Comparison of ENCODE assay signal across 11 cellular contexts in the genomic region with DNA sequence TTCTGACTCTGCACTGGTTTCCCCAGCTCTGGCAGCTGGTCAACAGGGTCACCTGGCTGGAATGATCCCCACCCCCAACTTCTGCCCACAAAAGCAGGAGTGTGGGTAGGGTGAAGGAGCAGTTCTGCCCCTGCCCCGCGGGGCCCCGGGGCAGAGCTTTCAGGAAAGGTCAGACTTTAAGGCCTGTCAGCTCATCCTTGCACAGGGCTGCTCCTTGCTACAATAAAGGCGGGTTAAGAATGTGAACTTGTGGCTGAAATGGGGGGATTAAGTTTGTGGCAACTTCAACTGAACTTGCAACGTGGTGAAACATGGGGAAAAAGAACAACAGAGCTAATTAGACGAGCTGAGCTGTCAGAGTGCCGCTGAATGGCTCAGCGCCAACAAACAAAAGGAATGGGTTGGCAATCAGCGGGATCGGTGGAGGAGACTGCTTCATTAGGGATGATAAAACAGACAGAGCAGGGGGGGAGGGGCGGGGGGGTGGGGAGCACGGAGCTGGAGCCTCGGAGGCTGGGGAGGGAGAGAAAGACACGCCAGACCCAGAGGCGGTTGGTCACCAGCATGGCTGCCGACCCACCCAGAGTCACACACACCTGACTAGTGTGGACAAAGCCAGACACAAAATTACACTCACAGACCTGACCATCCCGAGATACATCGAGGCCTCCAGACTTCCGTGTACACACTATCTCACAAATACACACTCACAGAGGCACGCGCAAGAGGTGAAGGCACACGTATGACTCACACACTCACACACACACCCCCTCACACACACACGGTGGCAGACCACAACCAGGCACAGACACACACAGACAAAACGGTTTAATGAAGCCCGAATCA. TPM values are rescaled to one million over a fixed set of nuclear protein-coding genes. Genes with fewer than 3 reads are reported as not detected.
DNase-seq lines count a peak whose midpoint lies in the region; ATAC-seq and TF ChIP-seq lines count a peak whose summit lies in the region.
"Had no signal": no experiment of that assay in that cellular context is flagged by ENCODE, and none has a peak within 500 bp of the region (broad histone marks: within the 10 kb centered on the region; RNA-seq: fewer than 3 reads in every experiment).

No MANE protein-coding gene starts in this region.

- H3K27me3 Mint-ChIP-seq in glutamatergic neuron (ENCODE audit: unreplicated experiment) = peaks cover 3% of the 10 kb centered on the region
- H3K27me3 Mint-ChIP-seq: stimulated activated naive CD8-positive, alpha-beta T cell treated with anti-CD3 and anti-CD28 coated beads, Interleukin-15, Interleukin-2, amounts not matched to agents 100 ng/mL and 50 ng/mL, for 24 hours had no signal

- H3K36me3 Mint-ChIP-seq in glutamatergic neuron (ENCODE audit: unreplicated experiment) = no peaks in the 10 kb centered on the region
- no peaks in the 10 kb centered on the region for H3K36me3 Mint-ChIP-seq in stimulated activated effector memory CD8-positive, alpha-beta T cell treated with anti-CD3 and anti-CD28 coated beads, Interleukin-12 subunit alpha, Interleukin-12 subunit beta, amount 100 ng/mL, for 72 hours

- no peak for DNase-seq in Right ventricle myocardium inferior (ENCODE audit: missing footprints)
- no peak for DNase-seq in heart right ventricle
- peak; percentile 38 to 56 for DNase-seq in SJCRH30
- peak; percentile 21 for DNase-seq in glutamatergic neuron
- DNase-seq in stimulated activated effector memory CD8-positive, alpha-beta T cell treated with anti-CD3 and anti-CD28 coated beads, Interleukin-12 subunit alpha, Interleukin-12 subunit beta, amount 100 ng/mL, for 72 hours (ENCODE audit: low spot score in 2 of 2) = no peak
- DNase-seq in GF-D8 (lab: John Stamatoyannopoulos, UW) = no peak
- no peak for DNase-seq in activated CD8-positive, alpha-beta memory T cell treated with anti-CD3 and anti-CD28 coated beads, Interleukin-2, amount 50 U/mL, for 4 hours
- DNase-seq: PC-3 had no signal

- H3K4me3 ChIP-seq in heart right ventricle = no peak overlapping the region
- H3K4me3 ChIP-seq in SJCRH30 = peak overlapping the region; percentile 30

- peaks cover 0 to 6% (median 0%) of the 10 kb centered on the region in 9 donors for H3K4me1 ChIP-seq in heart right ventricle
- H3K4me1 ChIP-seq in SJCRH30 = peaks cover 9% of the 10 kb centered on the region

- no peak overlapping the region for H3K4me3 Mint-ChIP-seq in glutamatergic neuron (ENCODE audit: unreplicated experiment)
- no peak overlapping the region for H3K4me3 Mint-ChIP-seq in stimulated activated effector memory CD8-positive, alpha-beta T cell treated with anti-CD3 and anti-CD28 coated beads, Interleukin-12 subunit alpha, Interleukin-12 subunit beta, amount 100 ng/mL, for 72 hours
- H3K4me3 Mint-ChIP-seq: stimulated activated naive CD8-positive, alpha-beta T cell treated with anti-CD3 and anti-CD28 coated beads, Interleukin-15, Interleukin-2, amounts not matched to agents 100 ng/mL and 50 ng/mL, for 24 hours; T-helper 2 cell treated with Interferon-gamma antibody and Interleukin-4, amounts not matched to agents 5 μg/mL and 100 μg/mL, for 36 hours had no signal

- intact Hi-C loops in Right ventricle myocardium inferior (cut with DNase I) = no loop called here
- intact Hi-C loops in heart right ventricle (cut with DNase I) = loop anchor here in 3 of 10 donors (10.0 kb wide), 2 partner anchors 628 to 638 kb away; no protein-coding TSS in a partner anchor

- no peaks in the 10 kb centered on the region for H3K27me3 ChIP-seq in heart right ventricle
- H3K27me3 ChIP-seq in SJCRH30 = no peaks in the 10 kb centered on the region

- peaks cover 0 to 14% (median 0%) of the 10 kb centered on the region in 9 donors for H3K36me3 ChIP-seq in heart right ventricle
- H3K36me3 ChIP-seq in SJCRH30 = no peaks in the 10 kb centered on the region

- H3K9me3 Mint-ChIP-seq in glutamatergic neuron (ENCODE audit: unreplicated experiment) = peaks cover 8% of the 10 kb centered on the region
- H3K9me3 Mint-ChIP-seq in stimulated activated effector memory CD8-positive, alpha-beta T cell treated with anti-CD3 and anti-CD28 coated beads, Interleukin-12 subunit alpha, Interleukin-12 subunit beta, amount 100 ng/mL, for 72 hours = no peaks in the 10 kb centered on the region
- H3K9me3 Mint-ChIP-seq: stimulated activated naive CD8-positive, alpha-beta T cell treated with anti-CD3 and anti-CD28 coated beads, Interleukin-15, Interleukin-2, amounts not matched to agents 100 ng/mL and 50 ng/mL, for 24 hours; T-helper 2 cell treated with Interferon-gamma antibody and Interleukin-4, amounts not matched to agents 5 μg/mL and 100 μg/mL, for 36 hours had no signal

- 70 to 79% methylated on average over 24 to 25 of the region's 25 CpGs for WGBS in heart right ventricle, 2 donors

- no peaks in the 10 kb centered on the region for H3K9me3 ChIP-seq in heart right ventricle
- H3K9me3 ChIP-seq in SJCRH30 (replicated peaks) = no peaks in the 10 kb centered on the region

- H3K27ac ChIP-seq in heart right ventricle (no peak overlapping the region), SJCRH30 (no peak overlapping the region)

- ATAC-seq in Right ventricle myocardium inferior (peak; percentile 31), heart right ventricle (no peak), GM18907 (IDR thresholded peaks at IDR 0.05; ENCODE audit: unreplicated experiment) (no peak)
- no peak for ATAC-seq in stimulated activated effector memory CD8-positive, alpha-beta T cell treated with anti-CD3 and anti-CD28 coated beads, Interleukin-12 subunit alpha, Interleukin-12 subunit beta, amount 100 ng/mL, for 72 hours
- ATAC-seq: PC-3 had no signal

- H3K4me1 Mint-ChIP-seq in glutamatergic neuron (ENCODE audit: low read depth, unreplicated experiment) = peaks cover 14% of the 10 kb centered on the region
- H3K4me1 Mint-ChIP-seq in stimulated activated effector memory CD8-positive, alpha-beta T cell treated with anti-CD3 and anti-CD28 coated beads, Interleukin-12 subunit alpha, Interleukin-12 subunit beta, amount 100 ng/mL, for 72 hours = peaks cover 8% of the 10 kb centered on the region

- no peak for TF ChIP-seq CTCF in heart right ventricle (IDR thresholded peaks at IDR 0.05)
- no peak for TF ChIP-seq CTCF in glutamatergic neuron (IDR thresholded peaks at IDR 0.05; ENCODE audit: partially characterized antibody, unreplicated experiment)

- H3K27ac Mint-ChIP-seq in glutamatergic neuron (ENCODE audit: unreplicated experiment) = peak overlapping the region; percentile 1
- H3K27ac Mint-ChIP-seq in stimulated activated effector memory CD8-positive, alpha-beta T cell treated with anti-CD3 and anti-CD28 coated beads, Interleukin-12 subunit alpha, Interleukin-12 subunit beta, amount 100 ng/mL, for 72 hours = peak overlapping the region; percentile 17
- H3K27ac Mint-ChIP-seq: T-helper 2 cell treated with Interferon-gamma antibody and Interleukin-4, amounts not matched to agents 5 μg/mL and 100 μg/mL, for 36 hours had no signal

RNA-seq across cellular contexts. Expression of a gene that starts 50.9 kb away (rescaled TPM):
- 0.08 TPM for total RNA-seq in Right ventricle myocardium inferior
- under 1 TPM in 2 of 10 donors, not detected in 8; 0.09 to 0.24 TPM for total RNA-seq in heart right ventricle
- polyA plus RNA-seq in heart right ventricle = under 1 TPM in 1 of 2 donors, not detected in 1; 0.01 TPM
- total RNA-seq in SJCRH30 (2014; rRNA removed; shearing (Covaris generic)) = 0.08 TPM in 1 of 2 replicates, not detected in the other
- 6.8 TPM for total RNA-seq in glutamatergic neuron (ENCODE audit: unreplicated experiment)
- total RNA-seq: PC-3 had no signal

Comparison
In these comparisons a context has a peak if more than half of its experiments do, and no peak if none do; other contexts are left out.
1. DNase-seq: peak in SJCRH30 (2 of 2) and glutamatergic neuron (single experiment); none in Right ventricle myocardium inferior (single experiment), heart right ventricle (0 of 2), stimulated activated effector memory CD8-positive, alpha-beta T cell treated with anti-CD3 and anti-CD28 coated beads, Interleukin-12 subunit alpha, Interleukin-12 subunit beta, amount 100 ng/mL, for 72 hours (0 of 2), GF-D8 (single experiment) and activated CD8-positive, alpha-beta memory T cell treated with anti-CD3 and anti-CD28 coated beads, Interleukin-2, amount 50 U/mL, for 4 hours (single experiment).